ENCODE assay signal across 8 cellular contexts in genomic region chr7:55572378-55573233, GRCh38. TPM values are rescaled to one million over a fixed set of nuclear protein-coding genes. Genes with fewer than 3 reads are reported as not detected.
DNase-seq lines count a peak whose midpoint lies in the region; ATAC-seq, FAIRE-seq and TF ChIP-seq lines count a peak whose summit lies in the region.

VOPP1 (minus strand) TSS chr7:55572502; CDS start chr7:55572324, 178 bp downstream.

- no peaks in the 10 kb centered on the region for H3K9me3 Mint-ChIP-seq in naive B cell

- H3K4me1 ChIP-seq in Peyer's patch = peaks cover 0 to 42% (median 14%) of the 10 kb centered on the region in 4 donors

- ATAC-seq in GM21381 (IDR thresholded peaks at IDR 0.05; ENCODE audit: unreplicated experiment) = peak; percentile 45
- peak; percentile 59 to 67 for ATAC-seq in naive B cell (ENCODE audit: low read depth in 2 of 2)

- no peaks in the 10 kb centered on the region for H3K36me3 Mint-ChIP-seq in naive B cell

- H3K4me3 Mint-ChIP-seq in naive B cell = peak within 1 kb of the TSS; percentile 82 to 98 (median 96)

- FAIRE-seq in HTR-8/SVneo (lab: Jason Lieb, UNC) = no peak

- no peaks in the 10 kb centered on the region for H3K27me3 ChIP-seq in Peyer's patch

- peak within 1 kb of the TSS; percentile 90 to 96 (median 94) for H3K27ac Mint-ChIP-seq in naive B cell

- H3K27me3 Mint-ChIP-seq in naive B cell = no peaks in the 10 kb centered on the region

- DNase-seq in D341Med (ENCODE audit: low spot score) (peak; percentile 98), HTR-8/SVneo (ENCODE audit: insufficient read length, low spot score) (peak; percentile 75), Peyer's patch (peak; percentile 46 to 84 (median 77)), fibroblast of peridontal ligament (ENCODE audit: extremely low read depth) (peak; percentile 43), naive B cell (peak; percentile 69)
- DNase-seq in activated effector memory CD4-positive, alpha-beta T cell treated with Interleukin-2 at 50 U/mL for 16 hours = peak; percentile 58

- H3K4me3 ChIP-seq in Peyer's patch = peak within 1 kb of the TSS; percentile 88 to 96 (median 92)

- H3K36me3 ChIP-seq in Peyer's patch = no peaks in the 10 kb centered on the region

- H3K9me3 ChIP-seq in Peyer's patch = no peaks in the 10 kb centered on the region

- H3K27ac ChIP-seq in Peyer's patch = peak within 1 kb of the TSS; percentile 91 to 98 (median 92)

- peak in 1 of 6 experiments; percentile 41 for TF ChIP-seq CTCF in Peyer's patch (IDR thresholded peaks at IDR 0.05)
- no peak for TF ChIP-seq CTCF in subcutaneous adipose tissue (IDR thresholded peaks at IDR 0.05; ENCODE audit: low read depth)

- TF ChIP-seq POLR2A in Peyer's patch (IDR thresholded peaks at IDR 0.05) = peak; percentile 10 to 68

- H3K4me1 Mint-ChIP-seq in naive B cell = peaks cover 45 to 57% (median 50%) of the 10 kb centered on the region in 3 donors

RNA-seq across cellular contexts. Expression of gene VOPP1, which starts in this region (rescaled TPM):
- total RNA-seq in Peyer's patch = 10 to 100 TPM; 63.9 to 79.2 (median 72.4) TPM
- polyA plus RNA-seq in naive B cell (ENCODE audit: low read depth in 6 of 6) = 10 to 100 TPM; 27.5 to 78.6 (median 34.2) TPM
- total RNA-seq in subcutaneous adipose tissue = 10 to 100 TPM; 36.9 to 60.5 (median 46.1) TPM

Comparison
In these comparisons a context has a peak if more than half of its experiments do, and no peak if none do; other contexts are left out.
1. Peak in every context shown above with its lines: DNase-seq, ATAC-seq, H3K4me3 ChIP-seq and H3K27ac ChIP-seq.
2. DNase-seq: peak in every context shown above with its lines; median percentile 98 in D341Med; 77 in Peyer's patch; 75 in HTR-8/SVneo; 69 in naive B cell; 58 in activated effector memory CD4-positive, alpha-beta T cell treated with Interleukin-2 at 50 U/mL for 16 hours; 43 in fibroblast of peridontal ligament.